In the genomic region with DNA sequence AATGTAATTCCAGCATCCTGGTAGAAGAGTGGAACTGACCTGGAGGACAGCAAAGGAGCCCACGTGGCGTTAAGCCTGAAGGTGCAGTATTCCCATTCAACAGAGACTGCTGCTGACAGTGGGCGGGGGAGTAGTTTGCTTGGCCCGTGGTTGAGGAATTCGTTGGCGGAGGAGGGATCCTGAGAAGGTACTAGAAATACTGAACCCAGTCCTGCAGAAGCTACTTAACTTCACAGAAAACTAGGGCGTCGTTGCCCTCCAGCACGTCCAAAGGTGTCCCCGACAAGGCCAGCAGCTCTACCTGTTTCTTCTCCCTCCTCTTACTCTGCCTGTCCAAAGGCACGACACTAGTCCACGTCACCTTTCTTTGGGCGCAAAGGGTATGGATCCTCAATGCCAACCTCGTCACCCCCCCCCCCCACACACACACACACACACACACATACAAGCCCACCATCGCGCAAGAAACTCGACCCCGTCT, we compare ENCODE assay signal across 8 cellular contexts. TPM values are rescaled to one million over a fixed set of nuclear protein-coding genes. Genes with fewer than 3 reads are reported as not detected.
DNase-seq lines count a peak whose midpoint lies in the region; ATAC-seq and TF ChIP-seq lines count a peak whose summit lies in the region.

No MANE protein-coding gene starts in this region.

- 0 to 4% (median 1%) methylated on average over 17 to 18 of the region's 18 CpGs for WGBS in heart left ventricle, 4 donors

- TF ChIP-seq CTCF in CD14-positive monocyte (IDR thresholded peaks at IDR 0.05): no peak
- no peak for TF ChIP-seq CTCF in heart left ventricle (IDR thresholded peaks at IDR 0.05)

- H3K9me3 ChIP-seq in heart left ventricle: no peaks in the 10 kb centered on the region

- DNase-seq in CD14-positive monocyte (ENCODE audit: low spot score) (no peak), LoVo (ENCODE audit: low spot score) (peak; percentile 50), heart left ventricle (peak in 3 of 5 donors; percentile 7 to 45 (median 30)), posterior cingulate gyrus (peak in 8 of 10 donors; percentile 21 to 88 (median 38)), activated gamma-delta T cell (lab: John Stamatoyannopoulos, UW) (no peak), SK-N-DZ (ENCODE audit: low spot score) (no peak)

- peaks cover 53% of the 10 kb centered on the region for H3K4me1 Mint-ChIP-seq in CD14-positive monocyte
- H3K4me1 Mint-ChIP-seq in activated naive CD4-positive, alpha-beta T cell treated with anti-CD3 and anti-CD28 coated beads, Interleukin-2, amount 50 U/mL, for 24 hours: peaks cover 86% of the 10 kb centered on the region

- peaks cover 0 to 4% (median 0%) of the 10 kb centered on the region in 3 donors for H3K27me3 Mint-ChIP-seq in CD14-positive monocyte (ENCODE audit: low read depth in 3 of 3)
- no peaks in the 10 kb centered on the region for H3K27me3 Mint-ChIP-seq in activated naive CD4-positive, alpha-beta T cell treated with anti-CD3 and anti-CD28 coated beads, Interleukin-2, amount 50 U/mL, for 24 hours

- peak overlapping the region; percentile 85 to 99 (median 98) for H3K27ac Mint-ChIP-seq in CD14-positive monocyte
- H3K27ac Mint-ChIP-seq in activated naive CD4-positive, alpha-beta T cell treated with anti-CD3 and anti-CD28 coated beads, Interleukin-2, amount 50 U/mL, for 24 hours: peak overlapping the region; percentile 98

- no peak for TF ChIP-seq POLR2A in heart left ventricle (IDR thresholded peaks at IDR 0.05)

- peak overlapping the region in 10 of 12 donors; percentile 13 to 87 (median 79) for H3K27ac ChIP-seq in heart left ventricle

- peaks cover 0 to 15% (median 9%) of the 10 kb centered on the region in 9 donors for H3K36me3 ChIP-seq in heart left ventricle

- H3K27me3 ChIP-seq in heart left ventricle: no peaks in the 10 kb centered on the region

- peak overlapping the region; percentile 45 to 92 (median 78) for H3K4me3 ChIP-seq in heart left ventricle

- H3K36me3 Mint-ChIP-seq in CD14-positive monocyte: peaks cover 11% of the 10 kb centered on the region in 2 donors
- H3K36me3 Mint-ChIP-seq in activated naive CD4-positive, alpha-beta T cell treated with anti-CD3 and anti-CD28 coated beads, Interleukin-2, amount 50 U/mL, for 24 hours: peaks cover 25% of the 10 kb centered on the region

- intact Hi-C loops in CD14-positive monocyte (cut with micrococcal nuclease): loop anchor here (2.0 to 5.0 kb wide), 2 partner anchors 47 to 49 kb away; a partner anchor contains a TSS
- intact Hi-C loops in heart left ventricle (cut with DNase I): loop anchor here in 6 of 10 donors (2.0 to 10.0 kb wide), 4 partner anchors 49 to 127 kb away; a partner anchor contains a TSS
- intact Hi-C loops in posterior cingulate gyrus (cut with DNase I): loop anchor here (5.0 kb wide), 1 partner anchor 49 kb away; a partner anchor contains a TSS

- ATAC-seq in GM19455 (IDR thresholded peaks at IDR 0.05; ENCODE audit: unreplicated experiment) (peak; percentile 1), heart left ventricle (peak; percentile 13 to 46 (median 20))

- no peaks in the 10 kb centered on the region for H3K9me3 Mint-ChIP-seq in CD14-positive monocyte
- H3K9me3 Mint-ChIP-seq in activated naive CD4-positive, alpha-beta T cell treated with anti-CD3 and anti-CD28 coated beads, Interleukin-2, amount 50 U/mL, for 24 hours: peaks cover 7% of the 10 kb centered on the region

- peaks cover 0 to 52% (median 18%) of the 10 kb centered on the region in 12 donors for H3K4me1 ChIP-seq in heart left ventricle

- peak overlapping the region; percentile 93 to 97 for H3K4me3 Mint-ChIP-seq in CD14-positive monocyte
- H3K4me3 Mint-ChIP-seq in activated naive CD4-positive, alpha-beta T cell treated with anti-CD3 and anti-CD28 coated beads, Interleukin-2, amount 50 U/mL, for 24 hours: peak overlapping the region; percentile 83

RNA-seq across cellular contexts. Expression of a gene that starts 0.3 kb away (rescaled TPM):
- polyA plus RNA-seq in CD14-positive monocyte (10 to 100 TPM; 13.0 to 14.5 TPM), heart left ventricle (1 to 10 TPM in 1 of 2 donors, under 1 TPM in 1; 0.80 to 2.9 TPM)
- 1 to 10 TPM; 3.7 to 7.6 (median 5.3) TPM for total RNA-seq in heart left ventricle
- 11.9 and 22.6 TPM in 2 replicates for polyA plus RNA-seq in SK-N-DZ (2014; cell fraction: cytosol; rRNA removed)
- polyA plus RNA-seq in SK-N-DZ (2014; cell fraction: nucleus; rRNA removed): 14.2 and 14.5 TPM in 2 replicates

RNA-seq across cellular contexts. Expression of a gene that starts 0.5 kb away (rescaled TPM):
- polyA plus RNA-seq in CD14-positive monocyte (10 to 100 TPM; 17.3 to 29.0 TPM), heart left ventricle (1 to 10 TPM; 3.3 to 4.8 TPM)
- 10 to 100 TPM in 1 of 9 donors, 1 to 10 TPM in 8; 3.6 to 14.4 (median 5.1) TPM for total RNA-seq in heart left ventricle
- 7.4 and 9.6 TPM in 2 replicates for polyA plus RNA-seq in SK-N-DZ (2014; cell fraction: cytosol; rRNA removed)
- 5.5 and 11.8 TPM in 2 replicates for polyA plus RNA-seq in SK-N-DZ (2014; cell fraction: nucleus; rRNA removed)

RNA-seq across cellular contexts. Expression of a gene that starts 47.8 kb away (rescaled TPM):
- polyA plus RNA-seq in CD14-positive monocyte (10 to 100 TPM in 1 of 2 donors, 1 to 10 TPM in 1; 9.9 to 13.7 TPM), heart left ventricle (10 to 100 TPM in 1 of 2 donors, 1 to 10 TPM in 1; 8.3 to 12.3 TPM)
- 10 to 100 TPM in 7 of 9 donors, 1 to 10 TPM in 2; 9.3 to 34.6 (median 10.7) TPM for total RNA-seq in heart left ventricle
- polyA plus RNA-seq in SK-N-DZ (2014; cell fraction: cytosol; rRNA removed): 52.2 and 68.7 TPM in 2 replicates
- 37.7 and 42.4 TPM in 2 replicates for polyA plus RNA-seq in SK-N-DZ (2014; cell fraction: nucleus; rRNA removed)

Comparison
In these comparisons a context has a peak if more than half of its experiments do, and no peak if none do; other contexts are left out.
1. DNase-seq: peak in LoVo (single experiment), heart left ventricle (3 of 5) and posterior cingulate gyrus (8 of 10); none in CD14-positive monocyte (single experiment), activated gamma-delta T cell (single experiment) and SK-N-DZ (single experiment).